Comparison of ENCODE assay signal across 8 cellular contexts in the genomic region with DNA sequence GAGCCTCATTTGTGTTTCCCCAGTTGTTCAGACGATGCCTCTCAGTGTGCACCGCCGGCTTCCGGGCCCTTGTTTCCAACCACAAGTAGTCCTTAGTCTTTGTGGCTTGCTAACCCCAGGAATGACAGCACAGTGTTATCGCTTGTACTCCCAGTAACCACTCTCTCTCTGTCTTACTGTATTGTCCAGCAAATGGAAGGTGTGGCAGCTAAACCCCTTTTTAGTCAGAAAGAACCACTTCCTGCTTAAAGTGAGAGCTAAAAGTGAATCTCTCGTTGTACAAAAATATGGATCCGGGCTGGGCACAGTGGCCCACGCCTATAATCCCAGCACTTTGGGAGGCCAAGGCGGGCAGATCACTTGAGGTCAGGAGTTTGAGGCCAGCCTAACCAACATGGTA.
DNase-seq lines count a peak whose midpoint lies in the region; ATAC-seq and TF ChIP-seq lines count a peak whose summit lies in the region.

No MANE protein-coding gene starts in this region.

- peak overlapping the region; percentile 50 to 90 (median 71) for H3K4me3 Mint-ChIP-seq in immature natural killer cell

- H3K27ac Mint-ChIP-seq in immature natural killer cell = peak overlapping the region; percentile 35 to 95 (median 82)

- H3K27me3 ChIP-seq in tibial artery = no peaks in the 10 kb centered on the region
- H3K27me3 ChIP-seq in upper lobe of right lung = no peaks in the 10 kb centered on the region

- H3K27me3 Mint-ChIP-seq in immature natural killer cell (ENCODE audit: low read depth in 3 of 3) = peaks cover 0 to 6% (median 2%) of the 10 kb centered on the region in 3 donors

- H3K9me3 ChIP-seq in tibial artery = no peaks in the 10 kb centered on the region
- H3K9me3 ChIP-seq in upper lobe of right lung = no peaks in the 10 kb centered on the region

- H3K4me1 ChIP-seq in tibial artery (no peaks in the 10 kb centered on the region), upper lobe of right lung (peaks cover 19% of the 10 kb centered on the region)

- no peaks in the 10 kb centered on the region for H3K36me3 ChIP-seq in tibial artery
- H3K36me3 ChIP-seq in upper lobe of right lung = no peaks in the 10 kb centered on the region

- no peak for TF ChIP-seq CTCF in tibial artery (IDR thresholded peaks at IDR 0.05)
- TF ChIP-seq CTCF in upper lobe of right lung (IDR thresholded peaks at IDR 0.05) = no peak

- no peaks in the 10 kb centered on the region for H3K36me3 Mint-ChIP-seq in immature natural killer cell

- no peaks in the 10 kb centered on the region for H3K9me3 Mint-ChIP-seq in immature natural killer cell

- H3K4me3 ChIP-seq in tibial artery = no peak overlapping the region
- no peak overlapping the region for H3K4me3 ChIP-seq in upper lobe of right lung

- H3K27ac ChIP-seq in tibial artery = no peak overlapping the region
- H3K27ac ChIP-seq in upper lobe of right lung = no peak overlapping the region

- H3K4me1 Mint-ChIP-seq in immature natural killer cell = peaks cover 30 to 45% of the 10 kb centered on the region in 2 donors

- intact Hi-C loops in tibial artery (cut with DNase I; ENCODE audit: low total_unique reads) = no loop called here
- intact Hi-C loops in upper lobe of right lung (cut with DNase I) = no loop called here

- DNase-seq in activated CD4-positive, alpha-beta T cell treated with anti-CD3 and anti-CD28 coated beads for 4 hours = peak; percentile 21 to 46
- DNase-seq in immature natural killer cell (peak; percentile 65 to 77 (median 66)), tibial artery (no peak), upper lobe of right lung (no peak), SIG-M5 (lab: John Stamatoyannopoulos, UW) (no peak), AG20443 (ENCODE audit: low spot score) (no peak)

- ATAC-seq in GM19023 (IDR thresholded peaks at IDR 0.05; ENCODE audit: unreplicated experiment) = peak; percentile 70
- peak; percentile 58 for ATAC-seq in HG03139 (IDR thresholded peaks at IDR 0.05; ENCODE audit: unreplicated experiment)
- no peak for ATAC-seq in upper lobe of right lung

Comparison
In these comparisons a context has a peak if more than half of its experiments do, and no peak if none do; other contexts are left out.
1. DNase-seq: peak in activated CD4-positive, alpha-beta T cell treated with anti-CD3 and anti-CD28 coated beads for 4 hours (2 of 2) and immature natural killer cell (3 of 3); none in tibial artery (0 of 2), upper lobe of right lung (single experiment), SIG-M5 (single experiment) and AG20443 (single experiment).